ENCODE assay signal across 1 cellular context in the genomic region with DNA sequence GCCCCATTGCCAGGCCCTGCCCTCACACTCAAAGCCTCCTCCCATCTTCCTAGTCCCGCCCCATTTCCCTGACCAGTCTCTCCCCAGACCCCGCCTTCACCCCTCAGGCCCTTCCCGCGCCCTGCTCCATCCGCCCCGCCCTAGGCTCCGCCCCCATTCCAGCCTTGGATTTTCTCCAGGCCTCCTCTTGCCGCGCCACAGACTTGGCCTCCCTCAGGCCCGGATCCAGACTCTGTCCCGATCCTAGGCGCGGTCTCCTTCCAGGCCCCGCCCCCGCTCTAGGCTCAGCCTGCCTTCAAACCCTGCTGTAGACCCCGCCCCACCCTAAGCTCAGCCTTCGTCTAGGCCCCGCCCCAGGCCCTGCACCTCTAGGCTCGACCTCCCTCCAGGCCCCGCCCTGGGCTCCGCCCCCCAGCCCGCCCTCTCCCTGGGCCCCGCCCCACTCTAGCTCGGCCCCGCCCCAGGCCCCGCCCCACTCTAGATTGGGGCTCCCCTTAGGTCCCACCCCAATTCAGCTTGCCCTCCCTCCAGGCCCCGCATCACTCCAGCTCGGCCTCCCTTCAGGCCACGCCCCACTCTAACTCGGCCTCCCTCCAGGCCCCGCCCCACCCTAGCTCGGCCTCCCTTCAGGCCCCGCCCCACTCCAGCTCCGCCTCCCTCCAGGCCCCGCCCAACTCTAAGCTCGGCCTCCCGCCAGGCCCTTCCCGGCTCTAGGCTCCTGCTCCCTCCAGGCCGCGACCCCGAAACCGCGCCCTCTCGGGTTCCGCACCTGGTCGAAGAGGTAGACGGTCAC.
A peak's percentile ranks its signal among the peaks of the same experiment; 100 is the strongest.
TF ChIP-seq lines count a peak whose summit lies in the region.

No MANE protein-coding gene starts in this region.

TF ChIP-seq in PFSK-1, 5 proteins besides CTCF, POLR2A, EP300 and RAD21 (continued from another document):
- TF ChIP-seq REST (IDR thresholded peaks at IDR 0.05; ENCODE audit: insufficient read depth in 1 of 2, low read depth in 2 of 2, low read length in 2 of 2): no peak
- TF ChIP-seq FOXP2 (optimal IDR thresholded peaks at IDR 0.05; ENCODE audit: borderline replicate concordance, extremely low read depth, extremely low read length, insufficient read depth): peak; percentile 40
TF ChIP-seq in PFSK-1: peak in this region for 3.
